ENCODE assay signal across 15 cellular contexts in genomic region chr6:123770247-123770949, GRCh38. TPM values are rescaled to one million over a fixed set of nuclear protein-coding genes. Genes with fewer than 3 reads are reported as not detected.
DNase-seq lines count a peak whose midpoint lies in the region; ATAC-seq and TF ChIP-seq lines count a peak whose summit lies in the region.
"Had no signal": no experiment of that assay in that cellular context is flagged by ENCODE, and none has a peak within 500 bp of the region (broad histone marks: within the 10 kb centered on the region; RNA-seq: fewer than 3 reads in every experiment).

No MANE protein-coding gene starts in this region.

- H3K4me3 ChIP-seq in choroid plexus epithelial cell (ENCODE audit: low read depth, low read length): no peak overlapping the region
- H3K4me3 ChIP-seq: uterus had no signal

- no peaks in the 10 kb centered on the region for H3K36me3 Mint-ChIP-seq in progenitor cell of endocrine pancreas (ENCODE audit: insufficient read depth)

- H3K4me1 Mint-ChIP-seq in progenitor cell of endocrine pancreas (ENCODE audit: low read depth): no peaks in the 10 kb centered on the region
- H3K4me1 Mint-ChIP-seq: activated T-helper 17 cell treated with anti-CD3 and anti-CD28 coated beads, Interleukin-2, amount 50 U/mL, for 72 hours had no signal

- DNase-seq in choroid plexus epithelial cell (ENCODE audit: low read depth) (peak; percentile 60), AG08396 (ENCODE audit: low spot score) (no peak), NCI-H446 (lab: John Stamatoyannopoulos, UW) (no peak), progenitor cell of endocrine pancreas (ENCODE audit: low spot score, unreplicated experiment) (no peak)
- DNase-seq: activated CD4-positive, alpha-beta T cell treated with anti-CD3 and anti-CD28 coated beads for 48 hours; brain microvascular endothelial cell; DMS79; head of caudate nucleus; uterus had no signal

- peak; percentile 34 for ATAC-seq in GM18520 (IDR thresholded peaks at IDR 0.05; ENCODE audit: unreplicated experiment)
- ATAC-seq in GM21825 (IDR thresholded peaks at IDR 0.05; ENCODE audit: unreplicated experiment): peak; percentile 38
- peak; percentile 40 for ATAC-seq in HG03342 (IDR thresholded peaks at IDR 0.05; ENCODE audit: unreplicated experiment)
- ATAC-seq in GM18873 (IDR thresholded peaks at IDR 0.05; ENCODE audit: low FRiP score, unreplicated experiment): no peak
- ATAC-seq: activated T-helper 17 cell treated with anti-CD3 and anti-CD28 coated beads, Interleukin-2, amount 50 U/mL, for 72 hours had no signal

- H3K27me3 Mint-ChIP-seq in progenitor cell of endocrine pancreas: peaks cover 7% of the 10 kb centered on the region
- H3K27me3 Mint-ChIP-seq: activated T-helper 17 cell treated with anti-CD3 and anti-CD28 coated beads, Interleukin-2, amount 50 U/mL, for 72 hours had no signal

- TF ChIP-seq CTCF in choroid plexus epithelial cell (conservative IDR thresholded peaks at IDR 0.05; ENCODE audit: low read depth, low read length): no peak
- no peak for TF ChIP-seq CTCF in progenitor cell of endocrine pancreas (IDR thresholded peaks at IDR 0.05; ENCODE audit: unreplicated experiment)

- H3K4me3 Mint-ChIP-seq in progenitor cell of endocrine pancreas (ENCODE audit: low read depth): no peak overlapping the region
- H3K4me3 Mint-ChIP-seq: activated T-helper 17 cell treated with anti-CD3 and anti-CD28 coated beads, Interleukin-2, amount 50 U/mL, for 72 hours; T-helper 1 cell treated with Interleukin-12 subunit alpha and Interleukin-12 subunit beta and Interleukin-4 antibody, amounts not matched to agents 30 μg/mL and 1 μg/mL, for 36 hours had no signal

- H3K27ac Mint-ChIP-seq in progenitor cell of endocrine pancreas: no peak overlapping the region
- H3K27ac Mint-ChIP-seq: activated T-helper 17 cell treated with anti-CD3 and anti-CD28 coated beads, Interleukin-2, amount 50 U/mL, for 72 hours; T-helper 1 cell treated with Interleukin-12 subunit alpha and Interleukin-12 subunit beta and Interleukin-4 antibody, amounts not matched to agents 30 μg/mL and 1 μg/mL, for 36 hours had no signal

- no peaks in the 10 kb centered on the region for H3K9me3 Mint-ChIP-seq in progenitor cell of endocrine pancreas (ENCODE audit: low read depth)
- H3K9me3 Mint-ChIP-seq: activated T-helper 17 cell treated with anti-CD3 and anti-CD28 coated beads, Interleukin-2, amount 50 U/mL, for 72 hours; T-helper 1 cell treated with Interleukin-12 subunit alpha and Interleukin-12 subunit beta and Interleukin-4 antibody, amounts not matched to agents 30 μg/mL and 1 μg/mL, for 36 hours had no signal

RNA-seq across cellular contexts. Expression of gene NKAIN2, which starts 33.3 kb away (rescaled TPM):
- 2.5 and 3.1 TPM in 2 replicates for total RNA-seq in progenitor cell of endocrine pancreas
- total RNA-seq: activated T-helper 17 cell treated with anti-CD3 and anti-CD28 coated beads, Interleukin-2, amount 50 U/mL, for 72 hours had no signal
